In genomic region chr18:55853268-55853667, GRCh38 we compare ENCODE assay signal across 27 cellular contexts.
"Had no signal": no experiment of that assay in that cellular context is flagged by ENCODE, and none has a peak within 500 bp of the region (broad histone marks: within the 10 kb centered on the region; RNA-seq: fewer than 3 reads in every experiment).

No MANE protein-coding gene starts in this region.

- DNase-seq: activated B cell treated with CpG ODN at 0.5 μM for 24 hours; activated CD4-positive, alpha-beta T cell treated with anti-CD3 and anti-CD28 coated beads for 1 hour; activated CD4-positive, alpha-beta T cell treated with anti-CD3 and anti-CD28 coated beads, Interleukin-2, amount 10 ng/mL, durations not matched to agents 24 days and 14 days; activated CD4-positive, alpha-beta T cell treated with anti-CD3 and anti-CD28 coated beads, Interleukin-2, amount 50 U/mL, for 48 hours; activated CD8-positive, alpha-beta memory T cell treated with anti-CD3 and anti-CD28 coated beads, Interleukin-2, amount 10 ng/mL, durations not matched to agents 7 days and 5 days; activated effector memory CD4-positive, alpha-beta T cell treated with Interleukin-2 at 50 U/mL for 16 hours; activated naive CD4-positive, alpha-beta T cell treated with Interleukin-2 at 50 U/mL for 16 hours; activated T-cell treated with anti-CD3 and anti-CD28 coated beads, Interleukin-2, amount 50 U/mL, for 24 hours; amygdala; Kasumi-1; NCI-H1048; NCI-H146; NCI-H187 treated with DMSO at 0.1 percent for 48 hours; NCI-H2081 treated with DMSO at 0.1 percent for 48 hours; NCI-H2227 treated with DMSO at 0.1 percent for 48 hours; NCI-H446 treated with DMSO at 0.1 percent for 48 hours; NCI-H524 treated with DMSO at 0.1 percent for 48 hours; NCI-H774; NK-92 treated with Interleukin-12 subunit alpha and Interleukin-12 subunit beta, amount 100 ng/mL, for 24 hours; PC-3; SHP77 had no signal

- H3K4me3 ChIP-seq: SJSA1 had no signal

- H3K9me3 Mint-ChIP-seq: activated B cell treated with CpG ODN at 0.5 μM for 24 hours; activated CD4-positive, alpha-beta T cell treated with anti-CD3 and anti-CD28 coated beads, Interleukin-2, amount 10 ng/mL, durations not matched to agents 24 days and 14 days; activated T-helper 1 cell treated with anti-CD3 and anti-CD28 coated beads, Interleukin-12 subunit alpha, Interleukin-12 subunit beta, Interleukin-2, Interleukin-4 antibody, amounts not matched to agents 30 ng/mL and 10 ng/mL and 1 ng/mL, durations not matched to agents 14 hours and 24 hours and 36 hours; T-helper 1 cell treated with Interleukin-12 subunit alpha and Interleukin-12 subunit beta and Interleukin-4 antibody, amounts not matched to agents 30 μg/mL and 1 μg/mL, for 36 hours had no signal

- H3K36me3 ChIP-seq: SJSA1 had no signal

- H3K27ac Mint-ChIP-seq: activated B cell treated with CpG ODN at 0.5 μM for 24 hours; activated CD4-positive, alpha-beta T cell treated with anti-CD3 and anti-CD28 coated beads, Interleukin-2, amount 10 ng/mL, durations not matched to agents 24 days and 14 days; activated CD8-positive, alpha-beta memory T cell treated with anti-CD3 and anti-CD28 coated beads, Interleukin-2, amount 10 ng/mL, durations not matched to agents 7 days and 5 days; activated naive CD4-positive, alpha-beta T cell treated with anti-CD3 and anti-CD28 coated beads, Interleukin-2, amount 50 U/mL, for 72 hours; activated T-cell treated with anti-CD3 and anti-CD28 coated beads, Interleukin-2, amount 50 U/mL, for 24 hours; activated T-helper 1 cell treated with anti-CD3 and anti-CD28 coated beads, Interleukin-12 subunit alpha, Interleukin-12 subunit beta, Interleukin-2, Interleukin-4 antibody, amounts not matched to agents 30 ng/mL and 10 ng/mL and 1 ng/mL, durations not matched to agents 14 hours and 24 hours and 36 hours; brain; T-helper 1 cell treated with Interleukin-12 subunit alpha and Interleukin-12 subunit beta and Interleukin-4 antibody, amounts not matched to agents 30 μg/mL and 1 μg/mL, for 36 hours had no signal

- H3K27me3 ChIP-seq: SJSA1 had no signal

- H3K27ac ChIP-seq: SJSA1 had no signal

- H3K4me1 Mint-ChIP-seq: activated B cell treated with CpG ODN at 0.5 μM for 24 hours; activated CD4-positive, alpha-beta T cell treated with anti-CD3 and anti-CD28 coated beads, Interleukin-2, amount 10 ng/mL, durations not matched to agents 24 days and 14 days; activated CD8-positive, alpha-beta memory T cell treated with anti-CD3 and anti-CD28 coated beads, Interleukin-2, amount 10 ng/mL, durations not matched to agents 7 days and 5 days; central memory CD8-positive, alpha-beta T cell had no signal

- H3K9me3 ChIP-seq: SJSA1 had no signal

- H3K27me3 Mint-ChIP-seq: activated B cell treated with CpG ODN at 0.5 μM for 24 hours; activated CD4-positive, alpha-beta T cell treated with anti-CD3 and anti-CD28 coated beads, Interleukin-2, amount 10 ng/mL, durations not matched to agents 24 days and 14 days; activated CD8-positive, alpha-beta memory T cell treated with anti-CD3 and anti-CD28 coated beads, Interleukin-2, amount 10 ng/mL, durations not matched to agents 7 days and 5 days; activated T-cell treated with anti-CD3 and anti-CD28 coated beads, Interleukin-2, amount 50 U/mL, for 24 hours; central memory CD8-positive, alpha-beta T cell had no signal

- H3K4me3 Mint-ChIP-seq: activated B cell treated with CpG ODN at 0.5 μM for 24 hours; activated CD4-positive, alpha-beta T cell treated with anti-CD3 and anti-CD28 coated beads, Interleukin-2, amount 10 ng/mL, durations not matched to agents 24 days and 14 days; activated CD8-positive, alpha-beta memory T cell treated with anti-CD3 and anti-CD28 coated beads, Interleukin-2, amount 10 ng/mL, durations not matched to agents 7 days and 5 days; activated T-cell treated with anti-CD3 and anti-CD28 coated beads, Interleukin-2, amount 50 U/mL, for 24 hours; activated T-helper 1 cell treated with anti-CD3 and anti-CD28 coated beads, Interleukin-12 subunit alpha, Interleukin-12 subunit beta, Interleukin-2, Interleukin-4 antibody, amounts not matched to agents 30 ng/mL and 10 ng/mL and 1 ng/mL, durations not matched to agents 14 hours and 24 hours and 36 hours; brain; central memory CD8-positive, alpha-beta T cell; T-helper 1 cell treated with Interleukin-12 subunit alpha and Interleukin-12 subunit beta and Interleukin-4 antibody, amounts not matched to agents 30 μg/mL and 1 μg/mL, for 36 hours had no signal

- H3K36me3 Mint-ChIP-seq: activated CD8-positive, alpha-beta memory T cell treated with anti-CD3 and anti-CD28 coated beads, Interleukin-2, amount 10 ng/mL, durations not matched to agents 7 days and 5 days; activated naive CD4-positive, alpha-beta T cell treated with anti-CD3 and anti-CD28 coated beads, Interleukin-2, amount 50 U/mL, for 72 hours; brain had no signal
